ENCODE assay signal across 8 cellular contexts in the genomic region with DNA sequence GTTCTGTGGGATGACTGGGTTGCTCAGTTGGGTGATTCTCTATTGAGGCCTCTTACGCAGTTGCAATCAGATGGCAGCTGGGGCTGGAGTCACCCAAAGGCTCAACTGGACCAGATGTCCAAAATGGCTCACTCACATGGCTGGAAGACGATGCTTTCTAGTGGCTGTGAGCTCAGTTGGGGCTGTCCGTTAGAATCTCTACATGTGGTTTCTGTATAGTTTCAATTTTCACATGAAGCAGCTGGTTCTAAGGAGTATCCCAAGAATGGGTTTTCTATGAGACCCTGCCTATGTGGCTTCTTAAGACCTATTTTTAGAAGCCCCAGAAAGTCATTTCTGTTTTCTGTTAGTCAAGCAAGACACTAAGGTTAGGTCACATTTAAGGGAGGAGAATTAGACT. TPM values are rescaled to one million over a fixed set of nuclear protein-coding genes. Genes with fewer than 3 reads are reported as not detected.
DNase-seq lines count a peak whose midpoint lies in the region; ATAC-seq, FAIRE-seq and TF ChIP-seq lines count a peak whose summit lies in the region.

No MANE protein-coding gene starts in this region.

- H3K9me3 Mint-ChIP-seq in immature natural killer cell = no peaks in the 10 kb centered on the region

- H3K27ac Mint-ChIP-seq in immature natural killer cell = peak overlapping the region in 5 of 6 donors; percentile 35 to 96 (median 72)

- H3K4me3 Mint-ChIP-seq in immature natural killer cell = no peak overlapping the region

- H3K4me1 ChIP-seq in kidney (ENCODE audit: control insufficient read depth in 1 of 2, insufficient read depth in 1 of 2, low read depth in 1 of 2, low read length in 2 of 2) = peaks cover 4 to 14% of the 10 kb centered on the region in 2 donors

- no peaks in the 10 kb centered on the region for H3K9me3 ChIP-seq in kidney (ENCODE audit: control insufficient read depth in 1 of 2, low read length in 2 of 2)

- intact Hi-C loops in kidney (cut with DNase I) = no loop called here

- FAIRE-seq in kidney (lab: Jason Lieb, UNC) (no peak), RCC 7860 (lab: Jason Lieb, UNC) (no peak)

- H3K27me3 Mint-ChIP-seq in immature natural killer cell (ENCODE audit: low read depth in 3 of 3) = peaks cover 14 to 24% (median 18%) of the 10 kb centered on the region in 3 donors

- peaks cover 8 to 48% (median 22%) of the 10 kb centered on the region in 3 donors for H3K36me3 Mint-ChIP-seq in immature natural killer cell

- H3K36me3 ChIP-seq in kidney (ENCODE audit: control insufficient read depth in 1 of 2, insufficient read depth in 2 of 2, low read length in 2 of 2) = peaks cover 16 to 32% of the 10 kb centered on the region in 2 donors

- DNase-seq in immature natural killer cell (no peak), kidney (no peak), NCI-H748 treated with DMSO at 0.1 percent for 48 hours (lab: John Stamatoyannopoulos, UW) (no peak), RCC 7860 (ENCODE audit: low spot score) (no peak)
- no peak for DNase-seq in effector CD8-positive, alpha-beta T cell (lab: John Stamatoyannopoulos, UW)

- TF ChIP-seq CTCF in kidney (IDR thresholded peaks at IDR 0.05; ENCODE audit: borderline replicate concordance, extremely low read depth, insufficient read depth) = no peak

- H3K9ac ChIP-seq in kidney (ENCODE audit: low read length in 2 of 2) = no peak overlapping the region

- peak; percentile 77 for ATAC-seq in GM18517 (IDR thresholded peaks at IDR 0.05; ENCODE audit: unreplicated experiment)
- ATAC-seq in GM21529 (IDR thresholded peaks at IDR 0.05; ENCODE audit: unreplicated experiment) = peak; percentile 71
- ATAC-seq in HG03565 (IDR thresholded peaks at IDR 0.05; ENCODE audit: unreplicated experiment) = peak; percentile 64

- peaks cover 81 to 100% of the 10 kb centered on the region in 2 donors for H3K4me1 Mint-ChIP-seq in immature natural killer cell

- no peak overlapping the region for H3K4me3 ChIP-seq in kidney (ENCODE audit: low read length in 2 of 2)

- H3K27ac ChIP-seq in kidney (ENCODE audit: low read depth in 2 of 2, low read length in 2 of 2) = no peak overlapping the region

RNA-seq across cellular contexts. Expression of a gene that starts 4.4 kb away (rescaled TPM):
- 100 to 1,000 TPM; 301 to 350 (median 303) TPM for polyA plus RNA-seq in immature natural killer cell
- 265 TPM for total RNA-seq in kidney
- polyA plus RNA-seq in kidney (ENCODE audit: insufficient read depth, low read depth, low replicate concordance) = 90.7 TPM

RNA-seq across cellular contexts. Expression of a gene that starts 31.9 kb away (rescaled TPM):
- polyA plus RNA-seq in immature natural killer cell (1 to 10 TPM in 1 of 3 donors, under 1 TPM in 1, not detected in 1; 0.49 to 1.0 TPM), kidney (ENCODE audit: insufficient read depth, low read depth, low replicate concordance) (1.6 TPM)
- total RNA-seq in kidney = 4.6 TPM

RNA-seq across cellular contexts. Expression of a gene that starts 32.0 kb away (rescaled TPM):
- polyA plus RNA-seq in immature natural killer cell (10 to 100 TPM; 23.2 to 32.4 (median 23.8) TPM), kidney (ENCODE audit: insufficient read depth, low read depth, low replicate concordance) (36.0 TPM)
- total RNA-seq in kidney = 28.4 TPM
